In genomic region chr6:35468181-35468979, GRCh38 we compare ENCODE assay signal across 7 cellular contexts. TPM values are rescaled to one million over a fixed set of nuclear protein-coding genes. Genes with fewer than 3 reads are reported as not detected.
A peak's percentile ranks its signal among the peaks of the same experiment; 100 is the strongest.
DNase-seq lines count a peak whose midpoint lies in the region; ATAC-seq and TF ChIP-seq lines count a peak whose summit lies in the region.

RPL10A (plus strand) TSS chr6:35468401; CDS start chr6:35468435, 34 bp downstream.

- intact Hi-C loops in sciatic nerve (cut with DNase I) = no loop called here

- in situ Hi-C loops in astrocyte of the spinal cord (cut with HindIII; ENCODE audit: low sequenced_read_pairs) = no loop called here

- ATAC-seq in GM18505 (IDR thresholded peaks at IDR 0.05; ENCODE audit: unreplicated experiment) (peak; percentile 88), HG02973 (IDR thresholded peaks at IDR 0.05; ENCODE audit: unreplicated experiment) (peak; percentile 85), sciatic nerve (peak; percentile 95)

- peak within 1 kb of the TSS; percentile 98 for H3K4me3 ChIP-seq in astrocyte of the spinal cord (ENCODE audit: low read depth, low read length)

- TF ChIP-seq POLR2A in GM18505 (IDR thresholded peaks at IDR 0.05; ENCODE audit: borderline replicate concordance, extremely low read depth, insufficient read depth, insufficient read length) = peak; percentile 100

- DNase-seq in NCI-H2081 (lab: John Stamatoyannopoulos, UW) (peak; percentile 92 to 97), T1000 (lab: John Stamatoyannopoulos, UW) (peak; percentile 93), astrocyte of the spinal cord (ENCODE audit: low read depth, low spot score) (peak; percentile 96), hypothalamus (lab: John Stamatoyannopoulos, UW) (peak; percentile 64 to 97 (median 91)), sciatic nerve (ENCODE audit: low spot score) (peak; percentile 98)

- peak; percentile 98 for TF ChIP-seq CTCF in astrocyte of the spinal cord (IDR thresholded peaks at IDR 0.05; ENCODE audit: low read depth, low read length)

RNA-seq across cellular contexts. Expression of gene RPL10A, which starts in this region (rescaled TPM):
- total RNA-seq in sciatic nerve = 813 TPM

Comparison
In these comparisons a context has a peak if more than half of its experiments do, and no peak if none do; other contexts are left out.
1. Peak in every context shown above with its lines: DNase-seq, ATAC-seq and H3K4me3 ChIP-seq.